In genomic region chr11:43927070-43927469, GRCh38 we compare ENCODE assay signal across 26 cellular contexts. TPM values are rescaled to one million over a fixed set of nuclear protein-coding genes. Genes with fewer than 3 reads are reported as not detected.
"Had no signal": no experiment of that assay in that cellular context is flagged by ENCODE, and none has a peak within 500 bp of the region (broad histone marks: within the 10 kb centered on the region; RNA-seq: fewer than 3 reads in every experiment).

No MANE protein-coding gene starts in this region.

- DNase-seq: activated CD4-positive, alpha-beta T cell treated with anti-CD3 and anti-CD28 coated beads for 36 hours; activated CD4-positive, CD25-positive, alpha-beta regulatory T cell; activated CD8-positive, alpha-beta memory T cell treated with anti-CD3 and anti-CD28 coated beads, Interleukin-2, amount 10 ng/mL, durations not matched to agents 7 days and 5 days; activated CD8-positive, alpha-beta T cell treated with anti-CD3 and anti-CD28 coated beads, Interleukin-2, amount 10 ng/mL, durations not matched to agents 7 days and 5 days; activated naive CD4-positive, alpha-beta T cell; activated T-cell treated with anti-CD3 and anti-CD28 coated beads, Interleukin-2, amount 50 U/mL, for 72 hours; brain microvascular endothelial cell; foreskin keratinocyte; heart left ventricle; hypothalamus; immature natural killer cell; kidney; left colon; naive B cell; pancreas; psoas muscle; stimulated activated CD4-positive, alpha-beta T cell treated with anti-CD3 and anti-CD28 coated beads, Interleukin-15, amount 100 ng/mL, for 24 hours; stimulated activated CD4-positive, alpha-beta T cell treated with anti-CD3 and anti-CD28 coated beads, Interleukin-2, amount 100 ng/mL, for 24 hours; stimulated activated naive CD4-positive, alpha-beta T cell; T-helper 1 cell; trophoblast cell; uterus had no signal

- ATAC-seq: activated CD4-positive, alpha-beta T cell treated with anti-CD3 and anti-CD28 coated beads for 36 hours; activated CD8-positive, alpha-beta memory T cell treated with anti-CD3 and anti-CD28 coated beads, Interleukin-2, amount 10 ng/mL, durations not matched to agents 7 days and 5 days; activated CD8-positive, alpha-beta T cell treated with anti-CD3 and anti-CD28 coated beads, Interleukin-2, amount 10 ng/mL, durations not matched to agents 7 days and 5 days; activated naive CD4-positive, alpha-beta T cell treated with anti-CD3 and anti-CD28 coated beads, Interleukin-2, amount 50 U/mL, for 72 hours; activated T-cell treated with anti-CD3 and anti-CD28 coated beads, Interleukin-2, amount 50 U/mL, for 72 hours; esophagus mucosa; foreskin keratinocyte; heart left ventricle; left colon; pancreas; psoas muscle had no signal

- H3K9me3 ChIP-seq: heart left ventricle, pancreas, psoas muscle, suprapubic skin, uterus had no signal

- H3K27ac ChIP-seq: brain microvascular endothelial cell, foreskin keratinocyte, pancreas, psoas muscle, suprapubic skin had no signal

- H3K4me3 ChIP-seq: heart left ventricle, pancreas, psoas muscle, suprapubic skin, uterus had no signal

- H3K4me3 Mint-ChIP-seq: activated CD4-positive, alpha-beta T cell treated with anti-CD3 and anti-CD28 coated beads for 36 hours; activated CD8-positive, alpha-beta memory T cell treated with anti-CD3 and anti-CD28 coated beads, Interleukin-2, amount 10 ng/mL, durations not matched to agents 7 days and 5 days; activated CD8-positive, alpha-beta T cell treated with anti-CD3 and anti-CD28 coated beads, Interleukin-2, amount 10 ng/mL, durations not matched to agents 7 days and 5 days; activated T-cell treated with anti-CD3 and anti-CD28 coated beads, Interleukin-2, amount 50 U/mL, for 72 hours; immature natural killer cell; mesothelial cell of epicardium; naive B cell had no signal

- FAIRE-seq: kidney, pancreas had no signal

- H3K36me3 ChIP-seq: brain microvascular endothelial cell, pancreas, uterus had no signal

- H3K27me3 ChIP-seq: brain microvascular endothelial cell, foreskin keratinocyte, heart left ventricle, pancreas, suprapubic skin, uterus had no signal

- H3K4me1 ChIP-seq: foreskin keratinocyte had no signal

- H3K27me3 Mint-ChIP-seq: activated CD4-positive, alpha-beta T cell treated with anti-CD3 and anti-CD28 coated beads for 36 hours; activated CD8-positive, alpha-beta memory T cell treated with anti-CD3 and anti-CD28 coated beads, Interleukin-2, amount 10 ng/mL, durations not matched to agents 7 days and 5 days; naive B cell had no signal

- H3K9me3 Mint-ChIP-seq: activated naive CD4-positive, alpha-beta T cell treated with anti-CD3 and anti-CD28 coated beads, Interleukin-2, amount 50 U/mL, for 72 hours; activated T-cell treated with anti-CD3 and anti-CD28 coated beads, Interleukin-2, amount 50 U/mL, for 72 hours; immature natural killer cell; mesothelial cell of epicardium; naive B cell had no signal

- H3K4me1 Mint-ChIP-seq: naive B cell had no signal

- H3K27ac Mint-ChIP-seq: activated CD4-positive, alpha-beta T cell treated with anti-CD3 and anti-CD28 coated beads for 36 hours; activated CD8-positive, alpha-beta memory T cell treated with anti-CD3 and anti-CD28 coated beads, Interleukin-2, amount 10 ng/mL, durations not matched to agents 7 days and 5 days; activated CD8-positive, alpha-beta T cell treated with anti-CD3 and anti-CD28 coated beads, Interleukin-2, amount 10 ng/mL, durations not matched to agents 7 days and 5 days; activated naive CD4-positive, alpha-beta T cell treated with anti-CD3 and anti-CD28 coated beads, Interleukin-2, amount 50 U/mL, for 72 hours; activated T-cell treated with anti-CD3 and anti-CD28 coated beads, Interleukin-2, amount 50 U/mL, for 72 hours; immature natural killer cell; mesothelial cell of epicardium had no signal

- H3K36me3 Mint-ChIP-seq: activated CD8-positive, alpha-beta memory T cell treated with anti-CD3 and anti-CD28 coated beads, Interleukin-2, amount 10 ng/mL, durations not matched to agents 7 days and 5 days; activated naive CD4-positive, alpha-beta T cell treated with anti-CD3 and anti-CD28 coated beads, Interleukin-2, amount 50 U/mL, for 72 hours; mesothelial cell of epicardium had no signal

RNA-seq across cellular contexts. Expression of gene C11orf96, which starts 15.4 kb away (rescaled TPM):
- total RNA-seq: foreskin keratinocyte had no signal
- polyA plus RNA-seq: foreskin keratinocyte, immature natural killer cell had no signal
